11 cellular contexts compared by ENCODE assay signal in the genomic region with DNA sequence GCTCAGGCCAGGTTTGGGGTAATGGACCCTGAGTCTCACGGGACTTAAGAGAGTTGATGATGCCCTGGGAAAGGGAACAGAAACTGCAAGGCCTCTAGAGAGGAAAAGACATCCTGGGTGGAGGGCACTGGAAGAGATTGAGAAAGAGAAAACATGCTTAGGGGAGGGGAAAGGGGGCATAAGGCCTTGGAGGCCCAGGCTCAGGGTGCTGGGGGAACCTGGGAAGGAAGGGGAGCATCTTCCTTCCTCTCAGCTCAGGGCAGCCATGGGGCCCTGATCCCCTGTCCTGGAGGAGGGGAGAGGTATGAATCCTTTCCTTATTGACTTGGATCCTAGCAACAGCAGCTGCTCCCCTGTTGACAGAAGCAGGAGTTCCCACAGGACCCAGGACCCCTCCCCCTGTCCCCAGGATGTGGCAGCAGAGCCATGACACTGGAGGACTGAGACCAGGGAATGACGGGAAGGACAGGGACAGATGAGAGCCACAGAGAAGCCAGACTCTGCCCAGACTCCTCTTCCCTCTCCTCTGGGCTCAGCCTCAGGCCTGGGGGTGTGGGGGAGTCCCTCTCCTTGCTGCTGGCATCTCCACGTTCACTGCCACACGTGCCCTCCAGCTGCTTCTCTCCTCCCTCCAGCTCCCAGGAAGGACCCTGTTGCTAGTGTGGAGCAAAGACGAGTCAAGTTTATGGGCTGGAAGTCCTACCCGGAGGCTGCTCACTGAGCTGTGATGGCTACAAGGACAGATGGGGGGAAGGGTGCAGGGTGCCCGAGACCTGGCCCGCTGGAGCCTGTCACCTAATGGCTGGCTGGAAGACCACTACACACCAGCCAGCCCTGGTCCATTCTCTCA. TPM values are rescaled to one million over a fixed set of nuclear protein-coding genes. Genes with fewer than 3 reads are reported as not detected.
A peak's percentile ranks its signal among the peaks of the same experiment; 100 is the strongest.
DNase-seq lines count a peak whose midpoint lies in the region; ATAC-seq lines count a peak whose summit lies in the region.
"Had no signal": no experiment of that assay in that cellular context is flagged by ENCODE, and none has a peak within 500 bp of the region (broad histone marks: within the 10 kb centered on the region; RNA-seq: fewer than 3 reads in every experiment).

No MANE protein-coding gene starts in this region.

- H3K36me3 Mint-ChIP-seq in stimulated activated effector memory CD8-positive, alpha-beta T cell treated with anti-CD3 and anti-CD28 coated beads, Interleukin-12 subunit alpha, Interleukin-12 subunit beta, amount 100 ng/mL, for 72 hours = peaks cover 71% of the 10 kb centered on the region

- no peak overlapping the region for H3K4me3 Mint-ChIP-seq in stimulated activated effector memory CD8-positive, alpha-beta T cell treated with anti-CD3 and anti-CD28 coated beads, Interleukin-12 subunit alpha, Interleukin-12 subunit beta, amount 100 ng/mL, for 72 hours

- no peak for ATAC-seq in stimulated activated effector memory CD8-positive, alpha-beta T cell treated with anti-CD3 and anti-CD28 coated beads, Interleukin-12 subunit alpha, Interleukin-12 subunit beta, amount 100 ng/mL, for 72 hours
- ATAC-seq in HG03045 (IDR thresholded peaks at IDR 0.05; ENCODE audit: unreplicated experiment) = no peak

- peaks cover 47% of the 10 kb centered on the region for H3K4me1 Mint-ChIP-seq in stimulated activated effector memory CD8-positive, alpha-beta T cell treated with anti-CD3 and anti-CD28 coated beads, Interleukin-12 subunit alpha, Interleukin-12 subunit beta, amount 100 ng/mL, for 72 hours

- H3K9me3 Mint-ChIP-seq in stimulated activated effector memory CD8-positive, alpha-beta T cell treated with anti-CD3 and anti-CD28 coated beads, Interleukin-12 subunit alpha, Interleukin-12 subunit beta, amount 100 ng/mL, for 72 hours = no peaks in the 10 kb centered on the region

- peak overlapping the region; percentile 48 for H3K27ac Mint-ChIP-seq in stimulated activated effector memory CD8-positive, alpha-beta T cell treated with anti-CD3 and anti-CD28 coated beads, Interleukin-12 subunit alpha, Interleukin-12 subunit beta, amount 100 ng/mL, for 72 hours

- DNase-seq in NCI-H146 (lab: John Stamatoyannopoulos, UW) = peak; percentile 3
- DNase-seq in NCI-H146 treated with DMSO at 0.1 percent for 48 hours (lab: John Stamatoyannopoulos, UW; ENCODE audit: unreplicated experiment) = no peak
- DNase-seq in SHP77 (lab: John Stamatoyannopoulos, UW) = peak; percentile 41 to 44
- DNase-seq in kidney tubule cell (ENCODE audit: low spot score) = peak; percentile 33
- no peak for DNase-seq in stimulated activated effector memory CD8-positive, alpha-beta T cell treated with anti-CD3 and anti-CD28 coated beads, Interleukin-12 subunit alpha, Interleukin-12 subunit beta, amount 100 ng/mL, for 72 hours (ENCODE audit: low spot score in 2 of 2)
- DNase-seq in occipital lobe (lab: John Stamatoyannopoulos, UW) = no peak
- no peak for DNase-seq in cerebellum (ENCODE audit: low spot score)
- DNase-seq: hypothalamus, NCI-H1092, T1000 had no signal

RNA-seq across cellular contexts. Expression of a gene that starts 0.8 kb away (rescaled TPM):
- not detected for total RNA-seq in occipital lobe
- 0.18 TPM for total RNA-seq in cerebellum

RNA-seq across cellular contexts. Expression of a gene that starts 8.3 kb away (rescaled TPM):
- 105 TPM for total RNA-seq in occipital lobe
- 52.1 TPM for total RNA-seq in cerebellum

RNA-seq across cellular contexts. Expression of a gene that starts 8.7 kb away (rescaled TPM):
- total RNA-seq in occipital lobe (18.2 TPM), cerebellum (12.2 TPM)

RNA-seq across cellular contexts. Expression of a gene that starts 30.7 kb away (rescaled TPM):
- total RNA-seq in occipital lobe = 16.2 TPM
- 10.7 TPM for total RNA-seq in cerebellum

RNA-seq across cellular contexts. Expression of a gene that starts 44.7 kb away (rescaled TPM):
- total RNA-seq in occipital lobe (110 TPM), cerebellum (103 TPM)

Comparison
In these comparisons a context has a peak if more than half of its experiments do, and no peak if none do; other contexts are left out.
1. DNase-seq: peak in NCI-H146 (single experiment), SHP77 (2 of 2) and kidney tubule cell (single experiment); none in NCI-H146 treated with DMSO at 0.1 percent for 48 hours (single experiment), stimulated activated effector memory CD8-positive, alpha-beta T cell treated with anti-CD3 and anti-CD28 coated beads, Interleukin-12 subunit alpha, Interleukin-12 subunit beta, amount 100 ng/mL, for 72 hours (0 of 2), occipital lobe (single experiment) and cerebellum (single experiment).